8 cellular contexts compared by ENCODE assay signal in genomic region chr16:88703486-88704309, GRCh38. TPM values are rescaled to one million over a fixed set of nuclear protein-coding genes. Genes with fewer than 3 reads are reported as not detected.
DNase-seq lines count a peak whose midpoint lies in the region; ATAC-seq and TF ChIP-seq lines count a peak whose summit lies in the region.

No MANE protein-coding gene starts in this region.

- peak; percentile 16 to 42 for ATAC-seq in lower lobe of right lung
- no peak for ATAC-seq in GM18867 (IDR thresholded peaks at IDR 0.05; ENCODE audit: unreplicated experiment)

- H3K4me3 ChIP-seq in Peyer's patch (peak overlapping the region; percentile 7 to 100 (median 58)), lower lobe of right lung (peak overlapping the region; percentile 100)

- no peak for TF ChIP-seq POLR2A in Peyer's patch (IDR thresholded peaks at IDR 0.05)

- DNase-seq in Ammon's horn (ENCODE audit: low spot score), result peak; percentile 81
- peak in 2 of 3 donors; percentile 86 to 87 for DNase-seq in Peyer's patch
- peak; percentile 72 for DNase-seq in activated naive CD4-positive, alpha-beta T cell treated with Interleukin-2 at 50 U/mL for 16 hours
- DNase-seq in lower lobe of right lung, result peak; percentile 90
- peak; percentile 69 to 83 for DNase-seq in stimulated activated CD8-positive, alpha-beta memory T cell treated with anti-CD3 and anti-CD28 coated beads, Interleukin-7, amount 100 ng/mL, for 48 hours (ENCODE audit: extremely low read depth in 1 of 2, low read depth in 1 of 2)
- no peak for DNase-seq in NCI-H1417 treated with DMSO at 0.1 percent for 48 hours (lab: John Stamatoyannopoulos, UW)
- DNase-seq in HK-2 (ENCODE audit: unreplicated experiment), result no peak

- no peaks in the 10 kb centered on the region for H3K27me3 ChIP-seq in Peyer's patch
- no peaks in the 10 kb centered on the region for H3K27me3 ChIP-seq in lower lobe of right lung (ENCODE audit: low read depth)

- TF ChIP-seq CTCF in Peyer's patch (IDR thresholded peaks at IDR 0.05) (no peak), lower lobe of right lung (IDR thresholded peaks at IDR 0.05) (no peak)

- intact Hi-C loops in lower lobe of right lung (cut with DNase I), result no loop called here

- H3K36me3 ChIP-seq in Peyer's patch, result peaks cover 0 to 14% (median 0%) of the 10 kb centered on the region in 3 donors
- peaks cover 23% of the 10 kb centered on the region for H3K36me3 ChIP-seq in lower lobe of right lung

- H3K27ac ChIP-seq in Peyer's patch (peak overlapping the region; percentile 90 to 99 (median 90)), lower lobe of right lung (peak overlapping the region; percentile 89)

- H3K4me1 ChIP-seq in Peyer's patch (peaks cover 0 to 67% (median 27%) of the 10 kb centered on the region in 4 donors), lower lobe of right lung (peaks cover 73% of the 10 kb centered on the region)

- H3K9me3 ChIP-seq in Peyer's patch (no peaks in the 10 kb centered on the region), lower lobe of right lung (no peaks in the 10 kb centered on the region)

RNA-seq across cellular contexts. Expression of gene RNF166, which starts 2.5 kb away (rescaled TPM):
- total RNA-seq in Peyer's patch, result 10 to 100 TPM; 14.5 to 64.4 (median 23.1) TPM
- total RNA-seq in lower lobe of right lung, result 61.9 TPM

RNA-seq across cellular contexts. Expression of gene CTU2, which starts 2.6 kb away (rescaled TPM):
- total RNA-seq in Peyer's patch (10 to 100 TPM in 2 of 4 donors, 1 to 10 TPM in 2; 3.9 to 25.1 (median 9.3) TPM), lower lobe of right lung (14.5 TPM)

RNA-seq across cellular contexts. Expression of gene SNAI3, which starts 17.4 kb away (rescaled TPM):
- total RNA-seq in Peyer's patch (under 1 TPM in 2 of 4 donors, not detected in 2; 0.70 to 0.80 TPM), lower lobe of right lung (6.1 TPM)

RNA-seq across cellular contexts. Expression of gene MVD, which starts 40.8 kb away (rescaled TPM):
- total RNA-seq in Peyer's patch (100 to 1,000 TPM in 1 of 4 donors, 10 to 100 TPM in 3; 36.8 to 107 (median 60.6) TPM), lower lobe of right lung (71.8 TPM)

RNA-seq across cellular contexts. Expression of gene CYBA, which starts 52.8 kb away (rescaled TPM):
- total RNA-seq in Peyer's patch (100 to 1,000 TPM; 131 to 162 (median 141) TPM), lower lobe of right lung (371 TPM)

Comparison
In these comparisons a context has a peak if more than half of its experiments do, and no peak if none do; other contexts are left out.
1. DNase-seq: peak in Ammon's horn (single experiment), Peyer's patch (2 of 3), activated naive CD4-positive, alpha-beta T cell treated with Interleukin-2 at 50 U/mL for 16 hours (single experiment), lower lobe of right lung (single experiment) and stimulated activated CD8-positive, alpha-beta memory T cell treated with anti-CD3 and anti-CD28 coated beads, Interleukin-7, amount 100 ng/mL, for 48 hours (2 of 2); none in NCI-H1417 treated with DMSO at 0.1 percent for 48 hours (single experiment) and HK-2 (single experiment).